In the genomic region with DNA sequence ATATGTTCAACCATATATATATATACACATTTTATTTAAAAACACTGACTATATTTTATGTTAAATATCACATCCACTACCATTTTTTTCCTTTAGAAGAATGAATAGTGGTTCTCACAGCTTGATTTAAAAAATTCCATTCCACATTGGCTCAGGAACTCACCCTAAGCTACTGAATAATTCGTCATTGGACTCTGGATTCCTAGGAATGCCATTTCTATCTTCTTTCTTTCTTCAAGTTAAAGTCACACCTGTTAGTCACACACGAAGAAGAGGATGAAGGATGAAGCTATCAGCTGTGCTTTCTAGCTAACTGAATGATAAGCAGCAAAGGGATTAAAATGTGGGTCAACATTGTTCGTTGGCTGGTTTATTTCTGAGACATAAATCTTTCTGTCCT, we compare ENCODE assay signal across 21 cellular contexts.
"Had no signal": no experiment of that assay in that cellular context is flagged by ENCODE, and none has a peak within 500 bp of the region (broad histone marks: within the 10 kb centered on the region; RNA-seq: fewer than 3 reads in every experiment).

No MANE protein-coding gene starts in this region.

- H3K27ac Mint-ChIP-seq: activated naive CD8-positive, alpha-beta T cell treated with anti-CD3 and anti-CD28 coated beads for 36 hours; activated T-helper 17 cell treated with anti-CD3 and anti-CD28 coated beads, Interleukin-2, amount 50 U/mL, for 72 hours; effector memory CD8-positive, alpha-beta T cell; natural killer cell; T-helper 2 cell treated with Interferon-gamma antibody and Interleukin-4, amounts not matched to agents 5 μg/mL and 100 μg/mL, for 36 hours had no signal

- H3K4me1 ChIP-seq: breast epithelium, esophagus muscularis mucosa, sigmoid colon, testis, uterus had no signal

- H3K36me3 Mint-ChIP-seq: activated naive CD8-positive, alpha-beta T cell treated with anti-CD3 and anti-CD28 coated beads for 36 hours; natural killer cell had no signal

- H3K4me3 Mint-ChIP-seq: activated naive CD8-positive, alpha-beta T cell treated with anti-CD3 and anti-CD28 coated beads for 36 hours; activated T-helper 17 cell treated with anti-CD3 and anti-CD28 coated beads, Interleukin-2, amount 50 U/mL, for 72 hours; central memory CD8-positive, alpha-beta T cell; effector memory CD8-positive, alpha-beta T cell; natural killer cell; T-helper 2 cell treated with Interferon-gamma antibody and Interleukin-4, amounts not matched to agents 5 μg/mL and 100 μg/mL, for 36 hours had no signal

- DNase-seq: activated CD4-positive, alpha-beta T cell treated with anti-CD3 and anti-CD28 coated beads for 1 hour; activated naive CD8-positive, alpha-beta T cell treated with anti-CD3 and anti-CD28 coated beads for 36 hours; activated T-cell treated with anti-CD3 and anti-CD28 coated beads, Interleukin-2, amount 50 U/mL, for 1 hour; dorsolateral prefrontal cortex; effector memory CD8-positive, alpha-beta T cell; hypothalamus; left ventricle myocardium superior; midbrain; natural killer cell; retina; sigmoid colon; stimulated activated CD4-positive, alpha-beta T cell treated with anti-CD3 and anti-CD28 coated beads, Interleukin-2, amount 100 ng/mL, for 48 hours; stimulated activated naive CD4-positive, alpha-beta T cell; testis; uterus; WERI-Rb-1 had no signal

- H3K27ac ChIP-seq: breast epithelium, esophagus muscularis mucosa, sigmoid colon, testis, uterus, WERI-Rb-1 had no signal

- H3K4me3 ChIP-seq: breast epithelium, dorsolateral prefrontal cortex, esophagus muscularis mucosa, sigmoid colon, testis, uterus had no signal

- ATAC-seq: activated T-helper 17 cell treated with anti-CD3 and anti-CD28 coated beads, Interleukin-2, amount 50 U/mL, for 72 hours; effector memory CD8-positive, alpha-beta T cell; left ventricle myocardium superior; natural killer cell had no signal

- H3K4me1 Mint-ChIP-seq: activated naive CD8-positive, alpha-beta T cell treated with anti-CD3 and anti-CD28 coated beads for 36 hours; activated T-helper 17 cell treated with anti-CD3 and anti-CD28 coated beads, Interleukin-2, amount 50 U/mL, for 72 hours; central memory CD8-positive, alpha-beta T cell; natural killer cell had no signal

- H3K36me3 ChIP-seq: breast epithelium, esophagus muscularis mucosa, sigmoid colon, uterus, WERI-Rb-1 had no signal

- H3K9me3 ChIP-seq: breast epithelium, esophagus muscularis mucosa, sigmoid colon, testis, uterus had no signal

- H3K9me3 Mint-ChIP-seq: activated naive CD8-positive, alpha-beta T cell treated with anti-CD3 and anti-CD28 coated beads for 36 hours; activated T-helper 17 cell treated with anti-CD3 and anti-CD28 coated beads, Interleukin-2, amount 50 U/mL, for 72 hours; central memory CD8-positive, alpha-beta T cell; effector memory CD8-positive, alpha-beta T cell; natural killer cell; T-helper 2 cell treated with Interferon-gamma antibody and Interleukin-4, amounts not matched to agents 5 μg/mL and 100 μg/mL, for 36 hours had no signal

- H3K27me3 ChIP-seq: breast epithelium, dorsolateral prefrontal cortex, testis, uterus had no signal
